Comparison of ENCODE assay signal across 25 cellular contexts in the genomic region with DNA sequence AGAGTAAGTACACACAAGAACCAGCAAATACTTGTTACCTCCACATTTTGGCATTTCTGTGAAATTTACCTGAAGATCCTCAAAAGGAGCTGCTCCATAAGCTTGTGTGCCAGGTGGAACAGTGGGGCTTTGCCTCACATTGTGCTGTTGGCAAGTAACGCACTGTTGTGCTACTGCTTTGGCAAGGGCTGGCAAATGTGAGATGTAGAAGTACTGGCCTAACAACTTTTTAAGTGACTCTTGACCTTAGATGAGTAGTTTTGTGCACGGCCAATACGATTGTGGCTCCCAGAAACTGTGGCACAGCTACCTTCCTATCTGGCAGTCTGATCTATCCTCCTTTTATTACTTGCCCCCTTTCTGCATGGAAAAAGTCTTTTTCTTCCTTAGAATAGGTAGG.
DNase-seq lines count a peak whose midpoint lies in the region; FAIRE-seq and TF ChIP-seq lines count a peak whose summit lies in the region.
"Had no signal": no experiment of that assay in that cellular context is flagged by ENCODE, and none has a peak within 500 bp of the region (broad histone marks: within the 10 kb centered on the region; RNA-seq: fewer than 3 reads in every experiment).

No MANE protein-coding gene starts in this region.

- H4K20me1 ChIP-seq in H1 (replicated peaks in 1 of 2; ENCODE audit: control insufficient read depth in 1 of 2, insufficient read depth in 2 of 2, low read length in 2 of 2): no peaks in the 10 kb centered on the region

- H3K79me2 ChIP-seq in H1 (ENCODE audit: control insufficient read depth in 1 of 2, insufficient read depth in 2 of 2, low read length in 2 of 2): no peaks in the 10 kb centered on the region

- H2AFZ ChIP-seq in H1 (ENCODE audit: low read length): no peak overlapping the region

- no peaks in the 10 kb centered on the region for H3K79me1 ChIP-seq in H1 (ENCODE audit: low read depth, low read length)

- TF ChIP-seq CTCF in H1 (IDR thresholded peaks at IDR 0.05; ENCODE audit: control extremely low read depth in 1 of 3, insufficient read depth in 1 of 3, low read depth in 1 of 3, low read length in 3 of 3) (no peak), thyroid gland (IDR thresholded peaks at IDR 0.05) (no peak)

- H3K4ac ChIP-seq in H1 (replicated peaks; ENCODE audit: insufficient read length, low read depth, low read length): no peak overlapping the region

- no peak overlapping the region for H2AK5ac ChIP-seq in H1 (ENCODE audit: low read depth, low read length)

- TF ChIP-seq POLR2A in H1 (IDR thresholded peaks at IDR 0.05; ENCODE audit: control extremely low read depth in 1 of 2, low read depth in 2 of 2, low read length in 2 of 2): no peak
- no peak for TF ChIP-seq POLR2A in thyroid gland (IDR thresholded peaks at IDR 0.05)

- no peak overlapping the region for H2BK15ac ChIP-seq in H1 (ENCODE audit: low read length)

- no peak overlapping the region for H3K14ac ChIP-seq in H1 (ENCODE audit: insufficient read length)

- DNase-seq in DMS53 (lab: John Stamatoyannopoulos, UW) (peak; percentile 18), DMS53 treated with DMSO at 0.1 percent for 48 hours (lab: John Stamatoyannopoulos, UW; ENCODE audit: unreplicated experiment) (no peak), NCI-H2029 (lab: John Stamatoyannopoulos, UW) (peak; percentile 66), H1 (ENCODE audit: low read depth in 1 of 2, low spot score in 2 of 2) (no peak), thyroid gland (peak; percentile 84 to 86), HTR-8/SVneo (ENCODE audit: insufficient read length, low spot score) (no peak), NOMO-1 (lab: John Stamatoyannopoulos, UW; ENCODE audit: unreplicated experiment in 2 of 2) (no peak), SW 1271 (lab: John Stamatoyannopoulos, UW) (no peak)
- DNase-seq: Calu3; CD8-positive, alpha-beta memory T cell; GOT3; HCEC 1CT; NCI-H1092; NCI-H1417 treated with DMSO at 0.1 percent for 48 hours; NCI-H1694 treated with DMSO at 0.1 percent for 48 hours; NCI-H2227 treated with DMSO at 0.1 percent for 48 hours; NCI-H748 treated with DMSO at 0.1 percent for 48 hours; NK-92 treated with Interleukin-12 subunit alpha and Interleukin-12 subunit beta, amount 100 ng/mL, for 24 hours; Right ventricle myocardium superior; RPMI8226; T-cell had no signal

- no peak overlapping the region for H3K56ac ChIP-seq in H1 (replicated peaks; ENCODE audit: insufficient read length, low read depth, low read length)

- no peak overlapping the region for H2BK12ac ChIP-seq in H1 (ENCODE audit: low read depth, low read length)

- FAIRE-seq in H1 (lab: Jason Lieb, UNC): no peak
- no peak for FAIRE-seq in HTR-8/SVneo (lab: Jason Lieb, UNC)
- FAIRE-seq: G401.6 had no signal

- no peak for TF ChIP-seq EP300 in H1 (IDR thresholded peaks at IDR 0.05; ENCODE audit: borderline replicate concordance in 1 of 2, low read depth in 2 of 2, low read length in 2 of 2)

- no peak overlapping the region for H3K4me2 ChIP-seq in H1 (ENCODE audit: insufficient read depth in 1 of 2, low read depth in 2 of 2, low read length in 2 of 2)

- no peak overlapping the region for H3K23ac ChIP-seq in H1 (ENCODE audit: insufficient read length)

- WGBS in H1 (ENCODE audit: extremely low coverage in 1 of 2, insufficient coverage in 1 of 2, insufficient read length in 1 of 2, insufficient replicate concordance in 2 of 2, low coverage in 1 of 2, low lambda C conversion rate in 2 of 2, missing lambda C conversion rate in 1 of 2), 2 experiments: 94% methylated on average over 3 of the region's 3 CpGs; no CpG with 5 or more reads in 1 of the 2 experiments
- WGBS in thyroid gland, 2 donors: 31 to 40% methylated on average over 3 of the region's 3 CpGs

- peaks cover 0 to 4% of the 10 kb centered on the region in 2 experiments; a peak in 1 of 4 replicates for H3K9me3 ChIP-seq in H1 (ENCODE audit: insufficient read depth in 2 of 2, low read depth in 1 of 2, low read length in 1 of 2)
- no peaks in the 10 kb centered on the region for H3K9me3 ChIP-seq in thyroid gland
- H3K9me3 ChIP-seq: SJSA1 had no signal

- no peak overlapping the region for H2BK5ac ChIP-seq in H1 (ENCODE audit: low read depth, low read length)

- no peak for TF ChIP-seq RAD21 in H1 (IDR thresholded peaks at IDR 0.05 in 1 of 2, conservative IDR thresholded peaks at IDR 0.05 in 1 of 2; ENCODE audit: low read depth in 2 of 2, low read length in 2 of 2)

- intact Hi-C loops in thyroid gland (cut with DNase I): no loop called here

- H4K5ac ChIP-seq in H1 (ENCODE audit: insufficient read length, low read depth, low read length): no peak overlapping the region

- H3K4me3 ChIP-seq in H1 (ENCODE audit: extremely low read depth in 1 of 4, insufficient read depth in 2 of 4, low read depth in 3 of 4, low read length in 4 of 4): no peak overlapping the region
- H3K4me3 ChIP-seq in thyroid gland (replicated peaks in 1 of 3): no peak overlapping the region
- H3K4me3 ChIP-seq: SJSA1 had no signal

- H4K8ac ChIP-seq in H1 (ENCODE audit: extremely low read depth, insufficient read depth, low read length): no peak overlapping the region

- CTCF ChIA-PET in H1 (lab: Charles Lee; ENCODE audit: partially characterized antibody): interaction anchor here (1.0 to 1.5 kb wide), 4 partner anchors 20 to 136 kb away, joined by 3 to 5 read pairs (median 4); no protein-coding TSS in a partner anchor

- H2BK120ac ChIP-seq in H1 (replicated peaks; ENCODE audit: low read depth, low read length): no peak overlapping the region

- no peaks in the 10 kb centered on the region for H3K23me2 ChIP-seq in H1 (ENCODE audit: low read depth, low read length)

- H3K9ac ChIP-seq in H1 (replicated peaks in 1 of 4; ENCODE audit: extremely low read depth in 1 of 4, low read depth in 3 of 4, low read length in 3 of 4): no peak overlapping the region

- POLR2A ChIA-PET in H1 (lab: Charles Lee; ENCODE audit: partially characterized antibody): no interaction called here

- H3K4me1 ChIP-seq in H1 (replicated peaks in 1 of 4; ENCODE audit: control insufficient read depth in 3 of 4, insufficient read depth in 4 of 4, low read length in 3 of 4): no peaks in the 10 kb centered on the region; a peak in 1 of 7 replicates
- H3K4me1 ChIP-seq in thyroid gland: peaks cover 11 to 15% of the 10 kb centered on the region in 2 donors
- H3K4me1 ChIP-seq: SJSA1 had no signal

- H3K27me3 ChIP-seq in H1 (replicated peaks in 1 of 4; ENCODE audit: control insufficient read depth in 3 of 4, extremely low read depth in 1 of 4, insufficient read depth in 3 of 4, low read length in 3 of 4): no peaks in the 10 kb centered on the region
- no peaks in the 10 kb centered on the region for H3K27me3 ChIP-seq in thyroid gland
- H3K27me3 ChIP-seq: SJSA1 had no signal

- no peak overlapping the region for H2BK20ac ChIP-seq in H1 (ENCODE audit: low read length)

- H3K36me3 ChIP-seq in H1 (ENCODE audit: control insufficient read depth in 2 of 4, insufficient read depth in 4 of 4, low read length in 3 of 4) (no peaks in the 10 kb centered on the region), thyroid gland (no peaks in the 10 kb centered on the region)
- H3K36me3 ChIP-seq: SJSA1 had no signal

- no peak overlapping the region for H4K91ac ChIP-seq in H1 (replicated peaks; ENCODE audit: insufficient read length, low read length)

- no peak overlapping the region for H3K18ac ChIP-seq in H1 (ENCODE audit: extremely low read depth, low read length)

- H3K27ac ChIP-seq in H1 (ENCODE audit: low read depth, low read length) (peak overlapping the region; percentile 19; the same call in 1 of the 2 replicates), thyroid gland (peak overlapping the region; percentile 65 to 75 (median 66))
- H3K27ac ChIP-seq: 22Rv1, HL-60, SJSA1 had no signal

TF ChIP-seq in H1, 55 proteins besides CTCF, POLR2A, EP300 and RAD21:
- TF ChIP-seq SIN3A (conservative IDR thresholded peaks at IDR 0.05 in 1 of 2, IDR thresholded peaks at IDR 0.05 in 1 of 2; ENCODE audit: low read depth in 1 of 2, low read length in 2 of 2): no peak

Comparison
In these comparisons a context has a peak if more than half of its experiments do, and no peak if none do; other contexts are left out.
1. DNase-seq: peak in DMS53 (single experiment), NCI-H2029 (single experiment) and thyroid gland (2 of 2); none in DMS53 treated with DMSO at 0.1 percent for 48 hours (single experiment), H1 (0 of 2), HTR-8/SVneo (single experiment), NOMO-1 (0 of 2) and SW 1271 (0 of 2).